26 cellular contexts compared by ENCODE assay signal in the genomic region with DNA sequence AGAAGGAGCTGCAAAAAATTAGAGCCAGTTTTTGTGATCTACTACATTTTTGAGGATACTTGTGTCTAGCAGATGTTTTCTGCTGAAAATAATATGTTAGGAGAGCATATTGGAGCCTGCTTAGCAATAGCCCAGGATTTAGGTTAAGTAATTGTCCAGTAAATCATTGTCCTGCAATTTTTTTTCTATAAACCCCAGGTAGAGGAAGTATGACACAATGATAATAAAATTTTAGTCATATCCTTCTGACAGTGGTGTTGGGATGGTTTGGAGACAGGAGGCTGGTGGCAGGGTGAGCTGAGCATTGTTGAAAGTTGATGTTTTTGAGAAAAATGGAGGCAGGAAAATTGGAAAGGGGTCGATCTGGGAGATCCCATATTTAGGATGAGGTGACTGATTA. TPM values are rescaled to one million over a fixed set of nuclear protein-coding genes. Genes with fewer than 3 reads are reported as not detected.
A peak's percentile ranks its signal among the peaks of the same experiment; 100 is the strongest.
DNase-seq lines count a peak whose midpoint lies in the region; ATAC-seq, FAIRE-seq and TF ChIP-seq lines count a peak whose summit lies in the region.
"Had no signal": no experiment of that assay in that cellular context is flagged by ENCODE, and none has a peak within 500 bp of the region (broad histone marks: within the 10 kb centered on the region; RNA-seq: fewer than 3 reads in every experiment).

No MANE protein-coding gene starts in this region.

- no TSS peak for BruUV-seq in PC-3 (replicated peaks; lab: Mats Ljungman, UMichigan)
- BruUV-seq in endothelial cell of umbilical vein (replicated peaks; lab: Mats Ljungman, UMichigan): no TSS peak

- DNase-seq in A172 (ENCODE audit: low spot score): peak; percentile 14
- peak; percentile 61 for DNase-seq in HT1080 (ENCODE audit: low read depth)
- peak; percentile 26 for DNase-seq in PC-3
- no peak for DNase-seq in endothelial cell of umbilical vein (ENCODE audit: low read depth, low spot score)
- no peak for DNase-seq in coronary artery (ENCODE audit: low spot score)
- DNase-seq in GM13977 (ENCODE audit: low spot score): no peak
- DNase-seq in cerebellum (ENCODE audit: low spot score): no peak
- DNase-seq: ACHN; BE2C; C1 segment of cervical spinal cord; CD4-positive, CD25-positive, alpha-beta regulatory T cell; CD8-positive, alpha-beta memory T cell; COR-L47; DMS 273 treated with DMSO at 0.1 percent for 48 hours; DND-41; EL; GOT3; H7; HFFc6 had no signal

- H3K9me2 ChIP-seq in PC-3 (replicated peaks; ENCODE audit: low read length): no peaks in the 10 kb centered on the region

- H3K9me3 ChIP-seq in PC-3 (ENCODE audit: low read length) (no peaks in the 10 kb centered on the region), endothelial cell of umbilical vein (replicated peaks; ENCODE audit: control insufficient read depth, insufficient read depth, low read length) (no peaks in the 10 kb centered on the region)
- H3K9me3 ChIP-seq: BE2C had no signal

- H3K79me2 ChIP-seq in PC-3 (ENCODE audit: low read length) (no peaks in the 10 kb centered on the region), endothelial cell of umbilical vein (ENCODE audit: control insufficient read depth, insufficient read depth, low read length) (no peaks in the 10 kb centered on the region)

- H4K20me1 ChIP-seq in PC-3 (ENCODE audit: low read length) (no peaks in the 10 kb centered on the region), endothelial cell of umbilical vein (replicated peaks; ENCODE audit: control insufficient read depth, extremely low read depth, insufficient read depth, low read length) (no peaks in the 10 kb centered on the region)

- H3K4me3 ChIP-seq in PC-3 (ENCODE audit: low read length) (no peak overlapping the region), endothelial cell of umbilical vein (replicated peaks in 1 of 3; ENCODE audit: insufficient read depth in 1 of 3, low read depth in 1 of 3, low read length in 3 of 3) (no peak overlapping the region), coronary artery (no peak overlapping the region)

- no peak for TF ChIP-seq POLR2A in endothelial cell of umbilical vein (IDR thresholded peaks at IDR 0.05; ENCODE audit: low read depth, low read length)

- dilution Hi-C loops in endothelial cell of umbilical vein (cut with MboI; ENCODE audit: extremely low pct_ligation_motif_present, low sequenced_read_pairs): no loop called here

- H3K27ac ChIP-seq in PC-3 (ENCODE audit: low read length): no peak overlapping the region
- H3K27ac ChIP-seq in endothelial cell of umbilical vein (ENCODE audit: insufficient read depth, low read depth, low read length): no peak overlapping the region
- H3K27ac ChIP-seq in coronary artery: no peak overlapping the region

- H2AFZ ChIP-seq in PC-3 (ENCODE audit: low read length) (no peak overlapping the region), endothelial cell of umbilical vein (ENCODE audit: low read depth, low read length) (no peak overlapping the region)

- no peaks in the 10 kb centered on the region for H3F3A ChIP-seq in PC-3 (ENCODE audit: low read length, unreplicated experiment)

- H3K4me2 ChIP-seq in PC-3 (ENCODE audit: low read length) (no peak overlapping the region), endothelial cell of umbilical vein (ENCODE audit: insufficient read depth, low read length) (peak overlapping the region; percentile 10)

- CTCF ChIA-PET in PC-3 (lab: Charles Lee) (no interaction called here), endothelial cell of umbilical vein (lab: Charles Lee) (interaction anchor here (0.9 to 1.6 kb wide), 2 partner anchors 10 to 120 kb away, joined by 3 read pairs; no protein-coding TSS in a partner anchor)

- ATAC-seq in PC-3: peak; percentile 25; the same call in 1 of the 2 replicates
- ATAC-seq: HCT116, HepG2 had no signal

- intact Hi-C loops in PC-3 (cut with micrococcal nuclease) (no loop called here), endothelial cell of umbilical vein (cut with micrococcal nuclease) (loop anchor here (10.0 kb wide), 1 partner anchor 719 kb away; the partner anchor contains the start of gene PPIC)

- H3K36me3 ChIP-seq in PC-3 (ENCODE audit: low read depth, low read length) (no peaks in the 10 kb centered on the region), endothelial cell of umbilical vein (ENCODE audit: control insufficient read depth in 2 of 2, extremely low read depth in 1 of 2, insufficient read depth in 2 of 2, low read length in 2 of 2) (peaks cover 0 to 3% of the 10 kb centered on the region in 2 experiments)
- H3K36me3 ChIP-seq: BE2C had no signal

- TF ChIP-seq CTCF in PC-3 (conservative IDR thresholded peaks at IDR 0.05; ENCODE audit: low read depth, low read length) (no peak), endothelial cell of umbilical vein (IDR thresholded peaks at IDR 0.05; ENCODE audit: extremely low read depth in 1 of 2, insufficient read depth in 1 of 2, low read depth in 1 of 2, low read length in 2 of 2) (no peak), coronary artery (IDR thresholded peaks at IDR 0.05) (no peak), GM13977 (IDR thresholded peaks at IDR 0.05; ENCODE audit: extremely low read depth, insufficient read depth, missing control alignments) (no peak)

- H3K9ac ChIP-seq in PC-3 (ENCODE audit: low read length) (no peak overlapping the region), endothelial cell of umbilical vein (replicated peaks; ENCODE audit: extremely low read depth, insufficient read depth, low read length) (no peak overlapping the region)

- POLR2A ChIA-PET in PC-3 (lab: Charles Lee; ENCODE audit: unreplicated experiment): no interaction called here
- POLR2A ChIA-PET in endothelial cell of umbilical vein (lab: Charles Lee): no interaction called here

- in situ Hi-C loops in GM13977 (cut with MboI; ENCODE audit: low pct_unique_long_range_greater_than_20kb, low sequenced_read_pairs, unreplicated experiment): no loop called here

- H3K27me3 ChIP-seq in PC-3 (ENCODE audit: low read length) (peaks cover 37% of the 10 kb centered on the region), endothelial cell of umbilical vein (ENCODE audit: control insufficient read depth in 2 of 2, insufficient read depth in 2 of 2, low read length in 2 of 2) (no peaks in the 10 kb centered on the region)

- H3K4me1 ChIP-seq in PC-3 (ENCODE audit: insufficient read depth, low read length) (0 out of 2 replicates have a peak, but pooled peaks cover 7% of the 10 kb centered on the region), endothelial cell of umbilical vein (ENCODE audit: control insufficient read depth, extremely low read depth, insufficient read depth, low read length) (peaks cover 25% of the 10 kb centered on the region)
- H3K4me1 ChIP-seq: BE2C had no signal

- no peak for FAIRE-seq in endothelial cell of umbilical vein (lab: Jason Lieb, UNC)
- FAIRE-seq: A204.1, G401.6, GM12891, GM18507, HepG2 had no signal

- no peaks in the 10 kb centered on the region for H3K9me1 ChIP-seq in endothelial cell of umbilical vein (replicated peaks; ENCODE audit: control insufficient read depth, extremely low read depth, insufficient read depth, low read length)

TF ChIP-seq in endothelial cell of umbilical vein, 7 proteins besides CTCF, POLR2A, EP300 and RAD21:
- TF ChIP-seq GATA2 (IDR thresholded peaks at IDR 0.05; ENCODE audit: insufficient read depth, insufficient read length, low read depth, low read length): no peak
- no peak for TF ChIP-seq EZH2 (IDR thresholded peaks at IDR 0.05; ENCODE audit: borderline replicate concordance, low read depth, low read length, severe bottlenecking)
- no peak for TF ChIP-seq POLR2AphosphoS5 (IDR thresholded peaks at IDR 0.05; ENCODE audit: insufficient read depth, low read depth, low read length)
- no peak for TF ChIP-seq JUN (IDR thresholded peaks at IDR 0.05; ENCODE audit: borderline replicate concordance, insufficient read depth, insufficient read length, low read depth)
- TF ChIP-seq FOS (IDR thresholded peaks at IDR 0.05; ENCODE audit: borderline replicate concordance, insufficient read depth, low read length): no peak
- TF ChIP-seq MAX (IDR thresholded peaks at IDR 0.05; ENCODE audit: insufficient read depth, insufficient read length): no peak
- TF ChIP-seq MYC (IDR thresholded peaks at IDR 0.05; ENCODE audit: low read depth, low read length): no peak

RNA-seq across cellular contexts. Expression of gene SNCAIP, which starts 3.5 kb away (rescaled TPM):
- 3.2 and 4.7 TPM in 2 replicates for total RNA-seq in A172 (2014; rRNA removed; shearing (Covaris generic))
- 3.6 and 6.5 TPM in 2 replicates for total RNA-seq in HT1080 (2014; rRNA removed; shearing (Covaris generic))
- polyA plus RNA-seq in HT1080 (2015; cell fraction: cytosol; rRNA removed): 1.1 and 2.0 TPM in 2 replicates
- polyA plus RNA-seq in HT1080 (2015; cell fraction: nucleus; rRNA removed): 3.5 and 5.2 TPM in 2 replicates
- total RNA-seq in PC-3 (2014; rRNA removed) (not detected in 2 replicates), endothelial cell of umbilical vein (35.9 and 42.0 TPM in 2 replicates), cerebellum (70.7 TPM)
- polyA plus RNA-seq in endothelial cell of umbilical vein: 12.0 and 13.1 TPM in 2 replicates
- polyA plus RNA-seq in endothelial cell of umbilical vein (2011; cell fraction: cytosol; rRNA removed): 11.0 and 12.7 TPM in 2 replicates
- polyA plus RNA-seq in endothelial cell of umbilical vein (2011; cell fraction: nucleus; rRNA removed): 68.8 and 74.4 TPM in 2 replicates
- polyA plus RNA-seq in endothelial cell of umbilical vein (2012): 1.0 and 2.6 TPM in 2 replicates
- polyA minus RNA-seq in endothelial cell of umbilical vein: 32.4 and 36.1 TPM in 2 replicates
- not detected for polyA minus RNA-seq in endothelial cell of umbilical vein (2011; cell fraction: cytosol; rRNA and poly(A)+ RNA removed)
- polyA minus RNA-seq in endothelial cell of umbilical vein (2011; cell fraction: nucleus; rRNA and poly(A)+ RNA removed): 69.7 and 76.6 TPM in 2 replicates
- total RNA-seq: CD4-positive, CD25-positive, alpha-beta regulatory T cell; CD8-positive, alpha-beta memory T cell; HepG2 had no signal
- polyA plus RNA-seq: CD4-positive, CD25-positive, alpha-beta regulatory T cell; CD8-positive, alpha-beta memory T cell; HepG2; IgD-negative memory B cell had no signal

Comparison
In these comparisons a context has a peak if more than half of its experiments do, and no peak if none do; other contexts are left out.
1. DNase-seq: peak in A172 (single experiment), HT1080 (single experiment) and PC-3 (single experiment); none in endothelial cell of umbilical vein (single experiment), coronary artery (single experiment), GM13977 (single experiment) and cerebellum (single experiment).